1 cellular context compared by ENCODE assay signal in genomic region chr14:92922883-92923743, GRCh38.
A peak's percentile ranks its signal among the peaks of the same experiment; 100 is the strongest.
TF ChIP-seq lines count a peak whose summit lies in the region.

Gene CHGA (plus strand): TSS chr14:92923150. CDS start chr14:92923360, 210 bp downstream.

TF ChIP-seq in HEK293, 187 proteins besides CTCF, POLR2A, EP300 and RAD21 (continued from another document and continues in another):
- no peak for TF ChIP-seq ZBTB44 (tag by site-specific recombination; IDR thresholded peaks at IDR 0.05)
- no peak for TF ChIP-seq SALL2 (tag by site-specific recombination; IDR thresholded peaks at IDR 0.05; ENCODE audit: borderline replicate concordance)
- peak; percentile 71 for TF ChIP-seq HIC1 (tag by site-specific recombination; IDR thresholded peaks at IDR 0.05)
- TF ChIP-seq ZNF157 (tag by site-specific recombination; IDR thresholded peaks at IDR 0.05) = no peak
- no peak for TF ChIP-seq HOXC10 (CRISPR knock-in tag; IDR thresholded peaks at IDR 0.05)
- no peak for TF ChIP-seq ZNF416 (tag by site-specific recombination; IDR thresholded peaks at IDR 0.05)
- no peak for TF ChIP-seq ZNF133 (tag by site-specific recombination; IDR thresholded peaks at IDR 0.05)
- TF ChIP-seq EGR2 (tag by site-specific recombination; IDR thresholded peaks at IDR 0.05; ENCODE audit: low read depth) = peak; percentile 67; the same call in 1 of the 2 replicates
- no peak for TF ChIP-seq ZNF670 (tag by site-specific recombination; IDR thresholded peaks at IDR 0.05; ENCODE audit: low read depth)
- no peak for TF ChIP-seq ZNF362 (tag by site-specific recombination; IDR thresholded peaks at IDR 0.05)
- no peak for TF ChIP-seq ZSCAN4 (tag by site-specific recombination; IDR thresholded peaks at IDR 0.05)
- TF ChIP-seq ZSCAN30 (tag by site-specific recombination; IDR thresholded peaks at IDR 0.05) = peak; percentile 68
- TF ChIP-seq ZSCAN23 (tag by site-specific recombination; IDR thresholded peaks at IDR 0.05) = no peak
- no peak for TF ChIP-seq ZNF148 (tag by site-specific recombination; IDR thresholded peaks at IDR 0.05; ENCODE audit: borderline replicate concordance)
- peak; percentile 26 for TF ChIP-seq PATZ1 (tag by site-specific recombination; IDR thresholded peaks at IDR 0.05)
- no peak for TF ChIP-seq ZNF785 (tag by site-specific recombination; IDR thresholded peaks at IDR 0.05)
- no peak for TF ChIP-seq TSHZ1 (tag by site-specific recombination; IDR thresholded peaks at IDR 0.05; ENCODE audit: borderline replicate concordance)
- TF ChIP-seq INSM2 (tag by site-specific recombination; IDR thresholded peaks at IDR 0.05) = no peak
- TF ChIP-seq ZNF529 (tag by site-specific recombination; IDR thresholded peaks at IDR 0.05; ENCODE audit: insufficient replicate concordance) = no peak
- no peak for TF ChIP-seq ZFP37 (tag by site-specific recombination; IDR thresholded peaks at IDR 0.05)
- TF ChIP-seq ZNF112 (tag by site-specific recombination; IDR thresholded peaks at IDR 0.05) = no peak
- no peak for TF ChIP-seq ZNF704 (tag by site-specific recombination; IDR thresholded peaks at IDR 0.05)
- no peak for TF ChIP-seq BCL11A (tag by site-specific recombination; IDR thresholded peaks at IDR 0.05; ENCODE audit: low read depth)
- TF ChIP-seq OSR2 (tag by site-specific recombination; IDR thresholded peaks at IDR 0.05) = no peak
- TF ChIP-seq ZBTB21 (tag by site-specific recombination; IDR thresholded peaks at IDR 0.05) = no peak
- no peak for TF ChIP-seq SCRT1 (tag by site-specific recombination; IDR thresholded peaks at IDR 0.05; ENCODE audit: borderline replicate concordance)
- TF ChIP-seq ZNF792 (tag by site-specific recombination; IDR thresholded peaks at IDR 0.05) = no peak
- no peak for TF ChIP-seq HOXA7 (CRISPR knock-in tag; IDR thresholded peaks at IDR 0.05; ENCODE audit: borderline replicate concordance)
- TF ChIP-seq GLI2 (tag by site-specific recombination; IDR thresholded peaks at IDR 0.05; ENCODE audit: borderline replicate concordance, low read depth) = no peak
- no peak for TF ChIP-seq KLF9 (tag by site-specific recombination; IDR thresholded peaks at IDR 0.05; ENCODE audit: low read depth)
- no peak for TF ChIP-seq ZNF24 (tag by site-specific recombination; IDR thresholded peaks at IDR 0.05)
- no peak for TF ChIP-seq AEBP2 (tag by site-specific recombination; IDR thresholded peaks at IDR 0.05; ENCODE audit: borderline replicate concordance)
- TF ChIP-seq ZBTB48 (tag by site-specific recombination; IDR thresholded peaks at IDR 0.05) = no peak
- peak; percentile 25; the same call in 1 of the 2 replicates for TF ChIP-seq SP7 (tag by site-specific recombination; IDR thresholded peaks at IDR 0.05)
- TF ChIP-seq ZNF777 (tag by site-specific recombination; IDR thresholded peaks at IDR 0.05; ENCODE audit: borderline replicate concordance) = no peak
- peak; percentile 53; the same call in 1 of the 2 replicates for TF ChIP-seq ZBTB10 (tag by site-specific recombination; IDR thresholded peaks at IDR 0.05)
- TF ChIP-seq ZNF707 (tag by site-specific recombination; IDR thresholded peaks at IDR 0.05) = no peak
